In the genomic region with DNA sequence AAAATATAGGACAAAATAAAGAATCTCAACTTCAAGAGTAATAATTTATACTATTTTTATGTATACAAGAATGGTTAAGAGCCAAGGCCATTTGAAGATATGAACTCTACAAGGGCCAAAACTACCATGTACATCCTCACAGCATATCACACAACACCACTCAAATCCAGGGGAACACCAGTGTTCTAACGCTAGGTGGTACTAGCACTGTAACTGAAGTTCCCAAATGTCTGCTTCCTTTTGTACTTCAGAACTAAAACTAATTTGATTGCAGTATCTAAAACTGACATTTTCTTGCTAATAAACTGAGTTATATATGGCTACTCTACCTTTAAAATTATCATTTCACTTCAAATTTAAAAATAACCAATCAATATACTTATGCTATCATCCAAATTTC, we compare ENCODE assay signal across 1 cellular context.
TF ChIP-seq lines count a peak whose summit lies in the region.

No MANE protein-coding gene starts in this region.

TF ChIP-seq in A549, 52 proteins besides CTCF, POLR2A, EP300 and RAD21 (continued from another document):
- TF ChIP-seq, protein P1, sequence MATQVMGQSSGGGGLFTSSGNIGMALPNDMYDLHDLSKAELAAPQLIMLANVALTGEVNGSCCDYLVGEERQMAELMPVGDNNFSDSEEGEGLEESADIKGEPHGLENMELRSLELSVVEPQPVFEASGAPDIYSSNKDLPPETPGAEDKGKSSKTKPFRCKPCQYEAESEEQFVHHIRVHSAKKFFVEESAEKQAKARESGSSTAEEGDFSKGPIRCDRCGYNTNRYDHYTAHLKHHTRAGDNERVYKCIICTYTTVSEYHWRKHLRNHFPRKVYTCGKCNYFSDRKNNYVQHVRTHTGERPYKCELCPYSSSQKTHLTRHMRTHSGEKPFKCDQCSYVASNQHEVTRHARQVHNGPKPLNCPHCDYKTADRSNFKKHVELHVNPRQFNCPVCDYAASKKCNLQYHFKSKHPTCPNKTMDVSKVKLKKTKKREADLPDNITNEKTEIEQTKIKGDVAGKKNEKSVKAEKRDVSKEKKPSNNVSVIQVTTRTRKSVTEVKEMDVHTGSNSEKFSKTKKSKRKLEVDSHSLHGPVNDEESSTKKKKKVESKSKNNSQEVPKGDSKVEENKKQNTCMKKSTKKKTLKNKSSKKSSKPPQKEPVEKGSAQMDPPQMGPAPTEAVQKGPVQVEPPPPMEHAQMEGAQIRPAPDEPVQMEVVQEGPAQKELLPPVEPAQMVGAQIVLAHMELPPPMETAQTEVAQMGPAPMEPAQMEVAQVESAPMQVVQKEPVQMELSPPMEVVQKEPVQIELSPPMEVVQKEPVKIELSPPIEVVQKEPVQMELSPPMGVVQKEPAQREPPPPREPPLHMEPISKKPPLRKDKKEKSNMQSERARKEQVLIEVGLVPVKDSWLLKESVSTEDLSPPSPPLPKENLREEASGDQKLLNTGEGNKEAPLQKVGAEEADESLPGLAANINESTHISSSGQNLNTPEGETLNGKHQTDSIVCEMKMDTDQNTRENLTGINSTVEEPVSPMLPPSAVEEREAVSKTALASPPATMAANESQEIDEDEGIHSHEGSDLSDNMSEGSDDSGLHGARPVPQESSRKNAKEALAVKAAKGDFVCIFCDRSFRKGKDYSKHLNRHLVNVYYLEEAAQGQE (IDR thresholded peaks at IDR 0.05): no peak
- TF ChIP-seq ZC3H11A (IDR thresholded peaks at IDR 0.05): no peak
